Comparison of ENCODE assay signal across 8 cellular contexts in genomic region chr22:26398741-26399153, GRCh38. TPM values are rescaled to one million over a fixed set of nuclear protein-coding genes. Genes with fewer than 3 reads are reported as not detected.
DNase-seq lines count a peak whose midpoint lies in the region; ATAC-seq and TF ChIP-seq lines count a peak whose summit lies in the region.

No MANE protein-coding gene starts in this region.

- peak; percentile 78 for ATAC-seq in activated CD4-positive, CD25-positive, alpha-beta regulatory T cell treated with anti-CD3 and anti-CD28 coated beads, Interleukin-2, amount 50 U/mL, for 24 hours
- ATAC-seq in left lung = peak; percentile 90
- no peak for ATAC-seq in GM21515 (IDR thresholded peaks at IDR 0.05; ENCODE audit: unreplicated experiment)

- H3K27ac ChIP-seq in left lung = no peak overlapping the region

- peak; percentile 57 to 70 for TF ChIP-seq CTCF in left lung (IDR thresholded peaks at IDR 0.05)

- H3K27me3 ChIP-seq in left lung = peaks cover 0 to 21% of the 10 kb centered on the region in 2 donors

- H3K4me3 ChIP-seq in left lung = no peak overlapping the region

- intact Hi-C loops in left lung (cut with DNase I) = loop anchor here in 1 of 2 donors (10.0 kb wide), 1 partner anchor 66 kb away; no protein-coding TSS in a partner anchor

- H3K4me1 ChIP-seq in left lung = no peaks in the 10 kb centered on the region

- no peaks in the 10 kb centered on the region for H3K9me3 ChIP-seq in left lung

- H3K36me3 ChIP-seq in left lung = no peaks in the 10 kb centered on the region

- DNase-seq in NCI-H524 (lab: John Stamatoyannopoulos, UW) (peak; percentile 36 to 81), NCI-H524 treated with DMSO at 0.1 percent for 48 hours (lab: John Stamatoyannopoulos, UW) (no peak), NCI-H1694 treated with DMSO at 0.1 percent for 48 hours (lab: John Stamatoyannopoulos, UW) (peak; percentile 62), cerebellar nuclear complex (lab: John Stamatoyannopoulos, UW) (peak; percentile 7 to 71), left lung (peak; percentile 54 to 77)
- peak; percentile 38 to 42 for DNase-seq in stimulated activated CD4-positive, alpha-beta T cell treated with anti-CD3 and anti-CD28 coated beads, Interleukin-4, amount 100 ng/mL, for 48 hours (ENCODE audit: low read depth in 2 of 2)

RNA-seq across cellular contexts. Expression of gene ASPHD2, which starts 30.3 kb away (rescaled TPM):
- total RNA-seq in left lung = 1 to 10 TPM; 1.3 to 2.1 TPM
